11 cellular contexts compared by ENCODE assay signal in genomic region chr13:111215081-111216047, GRCh38.
A peak's percentile ranks its signal among the peaks of the same experiment; 100 is the strongest.
DNase-seq lines count a peak whose midpoint lies in the region; ATAC-seq, FAIRE-seq and TF ChIP-seq lines count a peak whose summit lies in the region.
"Had no signal": no experiment of that assay in that cellular context is flagged by ENCODE, and none has a peak within 500 bp of the region (broad histone marks: within the 10 kb centered on the region; RNA-seq: fewer than 3 reads in every experiment).

No MANE protein-coding gene starts in this region.

- H3K9me3 Mint-ChIP-seq in chondrocyte (ENCODE audit: low read depth) = no peaks in the 10 kb centered on the region

- peak overlapping the region; percentile 81 to 83 (median 82) for H3K27ac ChIP-seq in gastrocnemius medialis

- DNase-seq in GM12891 (ENCODE audit: insufficient read length, low spot score) = no peak
- DNase-seq in NCI-H2029 treated with DMSO at 0.1 percent for 48 hours (lab: John Stamatoyannopoulos, UW) = peak; percentile 92
- DNase-seq in chondrocyte (ENCODE audit: low spot score) = no peak
- peak; percentile 41 to 80 for DNase-seq in gastrocnemius medialis
- DNase-seq in activated CD4-positive, alpha-beta T cell treated with anti-CD3 and anti-CD28 coated beads for 48 hours = no peak
- no peak for DNase-seq in HPDE6-E6E7 (ENCODE audit: extremely low spot score)
- DNase-seq: sigmoid colon had no signal

- H3K27ac Mint-ChIP-seq in chondrocyte (ENCODE audit: unreplicated experiment) = peak overlapping the region; percentile 66

- TF ChIP-seq CTCF in chondrocyte (IDR thresholded peaks at IDR 0.05) = no peak
- no peak for TF ChIP-seq CTCF in gastrocnemius medialis (IDR thresholded peaks at IDR 0.05 in 4 of 5, conservative IDR thresholded peaks at IDR 0.05 in 1 of 5)

- peaks cover 95% of the 10 kb centered on the region for H3K4me1 Mint-ChIP-seq in chondrocyte (ENCODE audit: low read depth)

- no peak overlapping the region for H3K4me3 Mint-ChIP-seq in chondrocyte (ENCODE audit: unreplicated experiment)

- no peaks in the 10 kb centered on the region for H3K36me3 ChIP-seq in gastrocnemius medialis
- H3K36me3 ChIP-seq: sigmoid colon had no signal

- FAIRE-seq in GM12891 (lab: Jason Lieb, UNC) = peak; percentile 5
- FAIRE-seq: HepG2 had no signal

- H3K36me3 Mint-ChIP-seq in chondrocyte (ENCODE audit: low read depth) = peaks cover 7% of the 10 kb centered on the region

- H3K4me3 ChIP-seq in gastrocnemius medialis = no peak overlapping the region
- H3K4me3 ChIP-seq: sigmoid colon, vagina had no signal

- peaks cover 85 to 88% of the 10 kb centered on the region in 2 donors for H3K4me1 ChIP-seq in gastrocnemius medialis

- in situ Hi-C loops in gastrocnemius medialis (cut with MboI; ENCODE audit: low sequenced_read_pairs in 4 of 4) = loop anchor here in 1 of 4 donors (10.0 to 25.0 kb wide), 2 partner anchors 51 to 303 kb away; partner anchors contain the start of gene ANKRD10

- no peaks in the 10 kb centered on the region for H3K27me3 Mint-ChIP-seq in chondrocyte (ENCODE audit: low read depth)

- no peaks in the 10 kb centered on the region for H3K27me3 ChIP-seq in gastrocnemius medialis
- H3K27me3 ChIP-seq: sigmoid colon, vagina had no signal

- intact Hi-C loops in gastrocnemius medialis (cut with DNase I; ENCODE audit: low total_unique reads) = loop anchor here (10.0 kb wide), 1 partner anchor 301 kb away; the partner anchor contains the start of gene ANKRD10

- TF ChIP-seq POLR2A in GM12891 (IDR thresholded peaks at IDR 0.05; ENCODE audit: low read depth, low read length) = no peak
- no peak for TF ChIP-seq POLR2A in gastrocnemius medialis (IDR thresholded peaks at IDR 0.05)

- ATAC-seq in gastrocnemius medialis (peak; percentile 70 to 83), GM21528 (IDR thresholded peaks at IDR 0.05; ENCODE audit: low FRiP score, unreplicated experiment) (no peak)

- no peaks in the 10 kb centered on the region for H3K9me3 ChIP-seq in gastrocnemius medialis
- H3K9me3 ChIP-seq: sigmoid colon, SK-N-SH, vagina had no signal

TF ChIP-seq in GM12891, 5 proteins besides CTCF, POLR2A, EP300 and RAD21:
- TF ChIP-seq SPI1 (IDR thresholded peaks at IDR 0.05; ENCODE audit: low read depth, low read length) (no peak), POU2F2 (IDR thresholded peaks at IDR 0.05; ENCODE audit: low read depth, low read length) (no peak), PAX5 (IDR thresholded peaks at IDR 0.05; ENCODE audit: insufficient read depth, low read length, severe bottlenecking) (no peak), TAF1 (IDR thresholded peaks at IDR 0.05; ENCODE audit: low read depth, low read length) (no peak), POLR2AphosphoS5 (IDR thresholded peaks at IDR 0.05; ENCODE audit: low read depth, low read length) (no peak)

Comparison
In these comparisons a context has a peak if more than half of its experiments do, and no peak if none do; other contexts are left out.
1. DNase-seq: peak in NCI-H2029 treated with DMSO at 0.1 percent for 48 hours (single experiment) and gastrocnemius medialis (2 of 2); none in GM12891 (single experiment), chondrocyte (single experiment), activated CD4-positive, alpha-beta T cell treated with anti-CD3 and anti-CD28 coated beads for 48 hours (single experiment) and HPDE6-E6E7 (single experiment).